In the genomic region with DNA sequence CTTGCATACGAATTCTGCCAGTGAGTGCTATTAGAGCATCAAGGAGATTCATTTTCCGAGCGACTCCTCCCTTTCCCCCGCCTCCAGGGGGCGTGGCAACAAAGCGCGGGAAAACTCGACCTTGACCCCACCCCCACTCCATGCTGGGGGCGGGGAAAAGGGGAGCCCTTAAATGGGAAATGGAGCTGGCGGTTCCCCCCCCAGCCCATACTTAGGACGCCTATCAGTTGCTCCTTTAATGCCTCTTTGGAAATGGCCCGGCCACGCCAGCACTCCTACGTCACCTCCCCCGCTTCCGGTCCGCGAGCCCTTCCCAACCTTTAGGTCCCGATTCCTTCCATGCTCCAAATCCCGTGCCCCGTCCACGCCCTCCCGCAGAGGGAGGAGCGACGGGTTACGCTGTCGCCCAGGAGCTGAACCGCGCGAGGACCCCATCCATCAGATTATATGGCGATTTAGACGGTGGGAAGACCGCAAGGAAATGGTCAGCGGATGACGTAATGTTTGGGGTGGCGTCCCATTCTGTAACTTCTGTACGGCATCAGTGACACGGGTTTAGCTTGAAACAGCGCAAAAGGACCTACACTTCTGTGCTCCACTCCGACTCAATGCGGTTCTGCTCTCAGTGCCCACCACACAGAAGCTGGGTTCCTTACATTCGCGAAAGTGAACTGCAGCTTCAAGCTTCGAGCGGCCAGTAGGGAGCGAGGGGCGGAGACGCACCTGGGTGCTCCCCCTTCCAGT, we compare ENCODE assay signal across 8 cellular contexts.
A peak's percentile ranks its signal among the peaks of the same experiment; 100 is the strongest.
DNase-seq lines count a peak whose midpoint lies in the region; ATAC-seq lines count a peak whose summit lies in the region.

No MANE protein-coding gene starts in this region.

- DNase-seq in AG08396 (ENCODE audit: low spot score) (peak; percentile 94), NCI-H446 (lab: John Stamatoyannopoulos, UW) (peak; percentile 98), cerebellar cortex (ENCODE audit: low spot score) (peak; percentile 99), islet precursor cell (peak; percentile 98)
- DNase-seq in stimulated activated CD4-positive, alpha-beta T cell treated with anti-CD3 and anti-CD28 coated beads, Interleukin-12 subunit alpha, Interleukin-12 subunit beta, amount 100 ng/mL, for 4 hours, result peak; percentile 94

- ATAC-seq in GM19025 (IDR thresholded peaks at IDR 0.05; ENCODE audit: low read depth, unreplicated experiment), result peak; percentile 15
- ATAC-seq in HG03342 (IDR thresholded peaks at IDR 0.05; ENCODE audit: unreplicated experiment), result peak; percentile 37
- peak; percentile 18 to 33 for ATAC-seq in activated CD4-positive, CD25-positive, alpha-beta regulatory T cell treated with anti-CD3 and anti-CD28 coated beads, Interleukin-2, amount 50 U/mL, for 24 hours

Comparison
In these comparisons a context has a peak if more than half of its experiments do, and no peak if none do; other contexts are left out.
1. Peak in every context shown above with its lines: DNase-seq and ATAC-seq.